ENCODE assay signal across 1 cellular context in the genomic region with DNA sequence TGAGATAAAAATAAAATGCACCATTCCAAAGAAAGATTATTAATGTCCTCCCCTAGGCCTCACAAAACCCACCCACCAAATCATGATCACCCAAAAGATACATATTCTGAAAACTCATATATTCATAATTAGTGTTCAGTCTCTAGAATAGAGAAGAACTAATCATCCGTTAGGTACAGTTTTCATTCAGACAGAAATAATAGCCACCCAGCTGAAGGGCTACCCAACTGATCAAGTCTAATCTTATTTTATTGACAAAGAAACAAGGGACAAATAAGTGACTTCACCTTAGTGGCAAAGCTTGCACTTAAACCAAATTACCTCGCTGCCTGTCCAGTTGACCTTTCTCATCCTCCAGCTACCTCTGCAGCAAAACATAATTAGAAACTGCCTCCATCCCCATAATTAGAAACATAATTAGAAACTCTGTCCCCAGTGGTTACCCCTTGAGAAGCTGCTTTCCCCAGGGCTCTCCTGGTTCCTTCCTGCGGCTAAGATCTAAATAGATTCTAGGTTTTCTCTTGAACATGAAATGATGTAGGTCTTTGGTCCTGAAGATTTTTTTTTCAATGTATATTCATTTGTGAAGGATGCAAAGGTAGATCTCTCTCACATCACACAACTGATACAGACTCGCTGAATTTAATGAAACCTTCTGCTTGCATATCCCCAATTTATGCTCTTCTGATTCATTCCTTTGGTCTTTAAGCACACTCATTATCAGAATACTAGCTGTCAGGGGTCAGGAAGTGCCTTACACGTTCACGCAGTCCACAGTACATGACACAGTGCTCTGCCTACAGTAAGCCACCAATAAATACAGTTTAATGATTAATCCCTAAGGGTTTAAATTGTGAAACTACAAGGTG.
TF ChIP-seq lines count a peak whose summit lies in the region.

No MANE protein-coding gene starts in this region.

TF ChIP-seq in GM12878, 131 proteins besides CTCF, POLR2A, EP300 and RAD21 (continued from another document and continues in another):
- TF ChIP-seq, protein P1, sequence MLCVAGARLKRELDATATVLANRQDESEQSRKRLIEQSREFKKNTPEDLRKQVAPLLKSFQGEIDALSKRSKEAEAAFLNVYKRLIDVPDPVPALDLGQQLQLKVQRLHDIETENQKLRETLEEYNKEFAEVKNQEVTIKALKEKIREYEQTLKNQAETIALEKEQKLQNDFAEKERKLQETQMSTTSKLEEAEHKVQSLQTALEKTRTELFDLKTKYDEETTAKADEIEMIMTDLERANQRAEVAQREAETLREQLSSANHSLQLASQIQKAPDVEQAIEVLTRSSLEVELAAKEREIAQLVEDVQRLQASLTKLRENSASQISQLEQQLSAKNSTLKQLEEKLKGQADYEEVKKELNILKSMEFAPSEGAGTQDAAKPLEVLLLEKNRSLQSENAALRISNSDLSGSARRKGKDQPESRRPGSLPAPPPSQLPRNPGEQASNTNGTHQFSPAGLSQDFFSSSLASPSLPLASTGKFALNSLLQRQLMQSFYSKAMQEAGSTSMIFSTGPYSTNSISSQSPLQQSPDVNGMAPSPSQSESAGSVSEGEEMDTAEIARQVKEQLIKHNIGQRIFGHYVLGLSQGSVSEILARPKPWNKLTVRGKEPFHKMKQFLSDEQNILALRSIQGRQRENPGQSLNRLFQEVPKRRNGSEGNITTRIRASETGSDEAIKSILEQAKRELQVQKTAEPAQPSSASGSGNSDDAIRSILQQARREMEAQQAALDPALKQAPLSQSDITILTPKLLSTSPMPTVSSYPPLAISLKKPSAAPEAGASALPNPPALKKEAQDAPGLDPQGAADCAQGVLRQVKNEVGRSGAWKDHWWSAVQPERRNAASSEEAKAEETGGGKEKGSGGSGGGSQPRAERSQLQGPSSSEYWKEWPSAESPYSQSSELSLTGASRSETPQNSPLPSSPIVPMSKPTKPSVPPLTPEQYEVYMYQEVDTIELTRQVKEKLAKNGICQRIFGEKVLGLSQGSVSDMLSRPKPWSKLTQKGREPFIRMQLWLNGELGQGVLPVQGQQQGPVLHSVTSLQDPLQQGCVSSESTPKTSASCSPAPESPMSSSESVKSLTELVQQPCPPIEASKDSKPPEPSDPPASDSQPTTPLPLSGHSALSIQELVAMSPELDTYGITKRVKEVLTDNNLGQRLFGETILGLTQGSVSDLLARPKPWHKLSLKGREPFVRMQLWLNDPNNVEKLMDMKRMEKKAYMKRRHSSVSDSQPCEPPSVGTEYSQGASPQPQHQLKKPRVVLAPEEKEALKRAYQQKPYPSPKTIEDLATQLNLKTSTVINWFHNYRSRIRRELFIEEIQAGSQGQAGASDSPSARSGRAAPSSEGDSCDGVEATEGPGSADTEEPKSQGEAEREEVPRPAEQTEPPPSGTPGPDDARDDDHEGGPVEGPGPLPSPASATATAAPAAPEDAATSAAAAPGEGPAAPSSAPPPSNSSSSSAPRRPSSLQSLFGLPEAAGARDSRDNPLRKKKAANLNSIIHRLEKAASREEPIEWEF (IDR thresholded peaks at IDR 0.05; ENCODE audit: insufficient replicate concordance, low read depth, low read length) = no peak
- no peak for TF ChIP-seq NRF1 (conservative IDR thresholded peaks at IDR 0.05; ENCODE audit: low read depth, low read length)
- TF ChIP-seq CHD4 (IDR thresholded peaks at IDR 0.05) = no peak
- TF ChIP-seq, protein P2, sequence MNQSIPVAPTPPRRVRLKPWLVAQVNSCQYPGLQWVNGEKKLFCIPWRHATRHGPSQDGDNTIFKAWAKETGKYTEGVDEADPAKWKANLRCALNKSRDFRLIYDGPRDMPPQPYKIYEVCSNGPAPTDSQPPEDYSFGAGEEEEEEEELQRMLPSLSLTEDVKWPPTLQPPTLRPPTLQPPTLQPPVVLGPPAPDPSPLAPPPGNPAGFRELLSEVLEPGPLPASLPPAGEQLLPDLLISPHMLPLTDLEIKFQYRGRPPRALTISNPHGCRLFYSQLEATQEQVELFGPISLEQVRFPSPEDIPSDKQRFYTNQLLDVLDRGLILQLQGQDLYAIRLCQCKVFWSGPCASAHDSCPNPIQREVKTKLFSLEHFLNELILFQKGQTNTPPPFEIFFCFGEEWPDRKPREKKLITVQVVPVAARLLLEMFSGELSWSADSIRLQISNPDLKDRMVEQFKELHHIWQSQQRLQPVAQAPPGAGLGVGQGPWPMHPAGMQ (IDR thresholded peaks at IDR 0.05; ENCODE audit: borderline replicate concordance) = no peak
- 0 out of 2 replicates have a peak, but pooled peaks have one; percentile 35 for TF ChIP-seq ATF7 (IDR thresholded peaks at IDR 0.05; ENCODE audit: low read depth)
- TF ChIP-seq NR2F1 (conservative IDR thresholded peaks at IDR 0.05) = peak; percentile 92
- no peak for TF ChIP-seq STAT3 (IDR thresholded peaks at IDR 0.05; ENCODE audit: low read depth, low read length)
- TF ChIP-seq, protein P3, sequence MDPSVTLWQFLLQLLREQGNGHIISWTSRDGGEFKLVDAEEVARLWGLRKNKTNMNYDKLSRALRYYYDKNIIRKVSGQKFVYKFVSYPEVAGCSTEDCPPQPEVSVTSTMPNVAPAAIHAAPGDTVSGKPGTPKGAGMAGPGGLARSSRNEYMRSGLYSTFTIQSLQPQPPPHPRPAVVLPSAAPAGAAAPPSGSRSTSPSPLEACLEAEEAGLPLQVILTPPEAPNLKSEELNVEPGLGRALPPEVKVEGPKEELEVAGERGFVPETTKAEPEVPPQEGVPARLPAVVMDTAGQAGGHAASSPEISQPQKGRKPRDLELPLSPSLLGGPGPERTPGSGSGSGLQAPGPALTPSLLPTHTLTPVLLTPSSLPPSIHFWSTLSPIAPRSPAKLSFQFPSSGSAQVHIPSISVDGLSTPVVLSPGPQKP (IDR thresholded peaks at IDR 0.05; ENCODE audit: low read depth, low read length) = 0 out of 2 replicates have a peak, but pooled peaks have one; percentile 21
- TF ChIP-seq, protein P4, sequence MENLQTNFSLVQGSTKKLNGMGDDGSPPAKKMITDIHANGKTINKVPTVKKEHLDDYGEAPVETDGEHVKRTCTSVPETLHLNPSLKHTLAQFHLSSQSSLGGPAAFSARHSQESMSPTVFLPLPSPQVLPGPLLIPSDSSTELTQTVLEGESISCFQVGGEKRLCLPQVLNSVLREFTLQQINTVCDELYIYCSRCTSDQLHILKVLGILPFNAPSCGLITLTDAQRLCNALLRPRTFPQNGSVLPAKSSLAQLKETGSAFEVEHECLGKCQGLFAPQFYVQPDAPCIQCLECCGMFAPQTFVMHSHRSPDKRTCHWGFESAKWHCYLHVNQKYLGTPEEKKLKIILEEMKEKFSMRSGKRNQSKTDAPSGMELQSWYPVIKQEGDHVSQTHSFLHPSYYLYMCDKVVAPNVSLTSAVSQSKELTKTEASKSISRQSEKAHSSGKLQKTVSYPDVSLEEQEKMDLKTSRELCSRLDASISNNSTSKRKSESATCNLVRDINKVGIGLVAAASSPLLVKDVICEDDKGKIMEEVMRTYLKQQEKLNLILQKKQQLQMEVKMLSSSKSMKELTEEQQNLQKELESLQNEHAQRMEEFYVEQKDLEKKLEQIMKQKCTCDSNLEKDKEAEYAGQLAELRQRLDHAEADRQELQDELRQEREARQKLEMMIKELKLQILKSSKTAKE (IDR thresholded peaks at IDR 0.05; ENCODE audit: low read depth, poor library complexity, severe bottlenecking) = peak; percentile 14
- TF ChIP-seq FOS (IDR thresholded peaks at IDR 0.05; ENCODE audit: borderline replicate concordance, extremely low read depth, insufficient read length) = no peak
- peak; percentile 35 to 50; a peak in 1 of 4 replicates for TF ChIP-seq SRF (IDR thresholded peaks at IDR 0.05; ENCODE audit: low read depth in 2 of 2, low read length in 2 of 2)
- no peak; the same call in 1 of the 2 replicates for TF ChIP-seq BCL11A (IDR thresholded peaks at IDR 0.05; ENCODE audit: low read depth, low read length)
- TF ChIP-seq, protein P5, sequence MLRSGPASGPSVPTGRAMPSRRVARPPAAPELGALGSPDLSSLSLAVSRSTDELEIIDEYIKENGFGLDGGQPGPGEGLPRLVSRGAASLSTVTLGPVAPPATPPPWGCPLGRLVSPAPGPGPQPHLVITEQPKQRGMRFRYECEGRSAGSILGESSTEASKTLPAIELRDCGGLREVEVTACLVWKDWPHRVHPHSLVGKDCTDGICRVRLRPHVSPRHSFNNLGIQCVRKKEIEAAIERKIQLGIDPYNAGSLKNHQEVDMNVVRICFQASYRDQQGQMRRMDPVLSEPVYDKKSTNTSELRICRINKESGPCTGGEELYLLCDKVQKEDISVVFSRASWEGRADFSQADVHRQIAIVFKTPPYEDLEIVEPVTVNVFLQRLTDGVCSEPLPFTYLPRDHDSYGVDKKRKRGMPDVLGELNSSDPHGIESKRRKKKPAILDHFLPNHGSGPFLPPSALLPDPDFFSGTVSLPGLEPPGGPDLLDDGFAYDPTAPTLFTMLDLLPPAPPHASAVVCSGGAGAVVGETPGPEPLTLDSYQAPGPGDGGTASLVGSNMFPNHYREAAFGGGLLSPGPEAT (IDR thresholded peaks at IDR 0.05; ENCODE audit: low read depth) = peak; percentile 46
- TF ChIP-seq SPI1 (IDR thresholded peaks at IDR 0.05; ENCODE audit: borderline replicate concordance, insufficient read depth, low read depth, low read length) = no peak
- TF ChIP-seq RFX5 (IDR thresholded peaks at IDR 0.05; ENCODE audit: low read depth, low read length) = no peak
- no peak for TF ChIP-seq NFXL1 (IDR thresholded peaks at IDR 0.05; ENCODE audit: borderline replicate concordance)
- TF ChIP-seq JUNB (IDR thresholded peaks at IDR 0.05) = peak; percentile 70
- TF ChIP-seq HDAC6 (IDR thresholded peaks at IDR 0.05; ENCODE audit: unreplicated experiment) = no peak
- peak; percentile 4; the same call in 1 of the 2 replicates for TF ChIP-seq SMC3 (IDR thresholded peaks at IDR 0.05; ENCODE audit: borderline replicate concordance, low read length)
- TF ChIP-seq MTA2 (IDR thresholded peaks at IDR 0.05; ENCODE audit: low read depth) = peak; percentile 87
- no peak for TF ChIP-seq NFIC (IDR thresholded peaks at IDR 0.05; ENCODE audit: low read depth, low read length)
- peak; percentile 69 for TF ChIP-seq IKZF1 (conservative IDR thresholded peaks at IDR 0.05)
- TF ChIP-seq GABPA (IDR thresholded peaks at IDR 0.05; ENCODE audit: low read depth) = no peak
- TF ChIP-seq, protein P6, sequence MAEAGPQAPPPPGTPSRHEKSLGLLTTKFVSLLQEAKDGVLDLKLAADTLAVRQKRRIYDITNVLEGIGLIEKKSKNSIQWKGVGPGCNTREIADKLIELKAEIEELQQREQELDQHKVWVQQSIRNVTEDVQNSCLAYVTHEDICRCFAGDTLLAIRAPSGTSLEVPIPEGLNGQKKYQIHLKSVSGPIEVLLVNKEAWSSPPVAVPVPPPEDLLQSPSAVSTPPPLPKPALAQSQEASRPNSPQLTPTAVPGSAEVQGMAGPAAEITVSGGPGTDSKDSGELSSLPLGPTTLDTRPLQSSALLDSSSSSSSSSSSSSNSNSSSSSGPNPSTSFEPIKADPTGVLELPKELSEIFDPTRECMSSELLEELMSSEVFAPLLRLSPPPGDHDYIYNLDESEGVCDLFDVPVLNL (IDR thresholded peaks at IDR 0.05; ENCODE audit: low read depth, low read length) = no peak
- TF ChIP-seq, protein P7, sequence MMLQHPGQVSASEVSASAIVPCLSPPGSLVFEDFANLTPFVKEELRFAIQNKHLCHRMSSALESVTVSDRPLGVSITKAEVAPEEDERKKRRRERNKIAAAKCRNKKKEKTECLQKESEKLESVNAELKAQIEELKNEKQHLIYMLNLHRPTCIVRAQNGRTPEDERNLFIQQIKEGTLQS (IDR thresholded peaks at IDR 0.05; ENCODE audit: borderline replicate concordance, extremely low read depth, low read depth, low read length) = no peak
- peak in 1 of 2 experiments; percentile 34; a peak in 1 of 4 replicates for TF ChIP-seq BHLHE40 (IDR thresholded peaks at IDR 0.05; ENCODE audit: borderline replicate concordance in 1 of 2, low read depth in 2 of 2, low read length in 1 of 2)
- TF ChIP-seq POLR2AphosphoS2 (IDR thresholded peaks at IDR 0.05; ENCODE audit: low read depth, low read length) = no peak
- no peak for TF ChIP-seq BRCA1 (IDR thresholded peaks at IDR 0.05; ENCODE audit: low read depth, low read length)
- TF ChIP-seq ZNF24 (IDR thresholded peaks at IDR 0.05) = 0 out of 2 replicates have a peak, but pooled peaks have one; percentile 4
- TF ChIP-seq, protein P8, sequence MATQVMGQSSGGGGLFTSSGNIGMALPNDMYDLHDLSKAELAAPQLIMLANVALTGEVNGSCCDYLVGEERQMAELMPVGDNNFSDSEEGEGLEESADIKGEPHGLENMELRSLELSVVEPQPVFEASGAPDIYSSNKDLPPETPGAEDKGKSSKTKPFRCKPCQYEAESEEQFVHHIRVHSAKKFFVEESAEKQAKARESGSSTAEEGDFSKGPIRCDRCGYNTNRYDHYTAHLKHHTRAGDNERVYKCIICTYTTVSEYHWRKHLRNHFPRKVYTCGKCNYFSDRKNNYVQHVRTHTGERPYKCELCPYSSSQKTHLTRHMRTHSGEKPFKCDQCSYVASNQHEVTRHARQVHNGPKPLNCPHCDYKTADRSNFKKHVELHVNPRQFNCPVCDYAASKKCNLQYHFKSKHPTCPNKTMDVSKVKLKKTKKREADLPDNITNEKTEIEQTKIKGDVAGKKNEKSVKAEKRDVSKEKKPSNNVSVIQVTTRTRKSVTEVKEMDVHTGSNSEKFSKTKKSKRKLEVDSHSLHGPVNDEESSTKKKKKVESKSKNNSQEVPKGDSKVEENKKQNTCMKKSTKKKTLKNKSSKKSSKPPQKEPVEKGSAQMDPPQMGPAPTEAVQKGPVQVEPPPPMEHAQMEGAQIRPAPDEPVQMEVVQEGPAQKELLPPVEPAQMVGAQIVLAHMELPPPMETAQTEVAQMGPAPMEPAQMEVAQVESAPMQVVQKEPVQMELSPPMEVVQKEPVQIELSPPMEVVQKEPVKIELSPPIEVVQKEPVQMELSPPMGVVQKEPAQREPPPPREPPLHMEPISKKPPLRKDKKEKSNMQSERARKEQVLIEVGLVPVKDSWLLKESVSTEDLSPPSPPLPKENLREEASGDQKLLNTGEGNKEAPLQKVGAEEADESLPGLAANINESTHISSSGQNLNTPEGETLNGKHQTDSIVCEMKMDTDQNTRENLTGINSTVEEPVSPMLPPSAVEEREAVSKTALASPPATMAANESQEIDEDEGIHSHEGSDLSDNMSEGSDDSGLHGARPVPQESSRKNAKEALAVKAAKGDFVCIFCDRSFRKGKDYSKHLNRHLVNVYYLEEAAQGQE (IDR thresholded peaks at IDR 0.05; ENCODE audit: low read depth, low read length) = no peak
- no peak for TF ChIP-seq YBX1 (IDR thresholded peaks at IDR 0.05)
- TF ChIP-seq ASH2L (IDR thresholded peaks at IDR 0.05; ENCODE audit: borderline replicate concordance, low read depth) = no peak
- TF ChIP-seq TCF12 (IDR thresholded peaks at IDR 0.05; ENCODE audit: low read depth, low read length) = no peak
- no peak for TF ChIP-seq KAT2A (conservative IDR thresholded peaks at IDR 0.05; ENCODE audit: control insufficient read depth, low read depth, low read length)
